Comparison of ENCODE assay signal across 9 cellular contexts in the genomic region with DNA sequence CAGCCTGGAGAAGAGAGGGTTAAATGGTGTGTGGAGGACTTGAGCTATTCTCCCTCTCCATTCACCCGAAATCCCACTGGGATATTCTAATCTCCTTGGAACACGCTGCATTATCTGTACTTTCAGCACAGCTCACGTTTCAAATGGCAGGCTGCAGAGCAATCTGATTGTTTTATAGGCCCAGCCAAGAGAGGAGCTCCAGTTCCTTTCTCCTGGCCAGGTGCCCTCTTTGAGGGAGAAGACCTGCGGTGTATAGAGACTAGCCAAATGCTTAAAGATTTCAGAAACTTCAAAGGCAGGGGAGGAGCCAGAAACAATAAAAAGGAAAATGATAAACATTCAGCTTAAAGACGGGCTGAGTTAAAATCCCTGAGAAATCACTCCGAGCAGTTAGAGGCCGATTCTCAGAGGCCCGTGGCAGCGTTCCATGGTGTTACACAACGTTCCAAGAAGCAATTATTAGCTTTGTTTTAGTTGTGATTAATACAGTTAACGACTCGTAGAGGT.
A peak's percentile ranks its signal among the peaks of the same experiment; 100 is the strongest.
DNase-seq lines count a peak whose midpoint lies in the region; ATAC-seq and TF ChIP-seq lines count a peak whose summit lies in the region.
"Had no signal": no experiment of that assay in that cellular context is flagged by ENCODE, and none has a peak within 500 bp of the region (broad histone marks: within the 10 kb centered on the region; RNA-seq: fewer than 3 reads in every experiment).

No MANE protein-coding gene starts in this region.

- H3K9me3 ChIP-seq in Peyer's patch = no peaks in the 10 kb centered on the region

- no peaks in the 10 kb centered on the region for H3K36me3 ChIP-seq in Peyer's patch

- H3K27ac ChIP-seq in Peyer's patch = peak overlapping the region; percentile 4 to 51 (median 24)

- H3K4me3 ChIP-seq in Peyer's patch (no peak overlapping the region), retinal pigment epithelial cell (ENCODE audit: low read length) (no peak overlapping the region)

- ATAC-seq in HG02642 (IDR thresholded peaks at IDR 0.05; ENCODE audit: poor library complexity, unreplicated experiment) = no peak
- ATAC-seq: activated naive CD4-positive, alpha-beta T cell treated with anti-CD3 and anti-CD28 coated beads, Interleukin-2, amount 50 U/mL, for 72 hours had no signal

- TF ChIP-seq CTCF in Peyer's patch (IDR thresholded peaks at IDR 0.05) (no peak), retinal pigment epithelial cell (conservative IDR thresholded peaks at IDR 0.05; ENCODE audit: low read depth, low read length) (no peak)

- DNase-seq in EL (peak; percentile 65), Peyer's patch (peak in 2 of 3 donors; percentile 55 to 81), glomerular visceral epithelial cell (ENCODE audit: extremely low spot score) (peak; percentile 5), retinal pigment epithelial cell (ENCODE audit: low read depth) (peak; percentile 52), HUDEP-2 (lab: John Stamatoyannopoulos, UW; ENCODE audit: unreplicated experiment in 76 of 76) (no peak), germinal center (ENCODE audit: low spot score) (no peak)
- DNase-seq in activated CD4-positive, alpha-beta T cell treated with anti-CD3 and anti-CD28 coated beads, Interleukin-2, amount 50 U/mL, for 4 hours = no peak

- peaks cover 0 to 16% (median 2%) of the 10 kb centered on the region in 4 donors for H3K4me1 ChIP-seq in Peyer's patch

- H3K27me3 ChIP-seq in Peyer's patch = no peaks in the 10 kb centered on the region

- no peak for TF ChIP-seq POLR2A in Peyer's patch (IDR thresholded peaks at IDR 0.05)

Comparison
In these comparisons a context has a peak if more than half of its experiments do, and no peak if none do; other contexts are left out.
1. DNase-seq: peak in EL (single experiment), Peyer's patch (2 of 3), glomerular visceral epithelial cell (single experiment) and retinal pigment epithelial cell (single experiment); none in HUDEP-2 (0 of 76), germinal center (single experiment) and activated CD4-positive, alpha-beta T cell treated with anti-CD3 and anti-CD28 coated beads, Interleukin-2, amount 50 U/mL, for 4 hours (0 of 2).